Comparison of ENCODE assay signal across 1 cellular context in genomic region chr17:1561420-1562177, GRCh38.
TF ChIP-seq lines count a peak whose summit lies in the region.

No MANE protein-coding gene starts in this region.

TF ChIP-seq in HepG2, 621 proteins besides CTCF, POLR2A, EP300 and RAD21 (continued from another document and continues in another):
- TF ChIP-seq ZNF503 (CRISPR knock-in tag; IDR thresholded peaks at IDR 0.05) (no peak), ZIK1 (CRISPR knock-in tag; IDR thresholded peaks at IDR 0.05; ENCODE audit: borderline replicate concordance, low read depth) (no peak), ZNF484 (CRISPR knock-in tag; IDR thresholded peaks at IDR 0.05; ENCODE audit: borderline replicate concordance, low read depth) (no peak), TP53 (CRISPR knock-in tag; conservative IDR thresholded peaks at IDR 0.05) (no peak), ZFP36L1 (CRISPR knock-in tag; IDR thresholded peaks at IDR 0.05) (no peak), KDM4B (CRISPR knock-in tag; IDR thresholded peaks at IDR 0.05) (no peak), CREBL2 (CRISPR knock-in tag; IDR thresholded peaks at IDR 0.05; ENCODE audit: borderline replicate concordance) (no peak), UBTF (CRISPR knock-in tag; IDR thresholded peaks at IDR 0.05) (peak; percentile 96), ZNF724P (CRISPR knock-in tag; IDR thresholded peaks at IDR 0.05; ENCODE audit: borderline replicate concordance) (no peak), NR0B2 (CRISPR knock-in tag; IDR thresholded peaks at IDR 0.05) (0 out of 2 replicates have a peak, but pooled peaks have one; percentile 56), ARNTL (CRISPR knock-in tag; IDR thresholded peaks at IDR 0.05) (no peak), HNF1A (IDR thresholded peaks at IDR 0.05; ENCODE audit: low read depth) (no peak), HNF1A (CRISPR knock-in tag; IDR thresholded peaks at IDR 0.05; ENCODE audit: borderline replicate concordance) (no peak), KDM6A (CRISPR knock-in tag; IDR thresholded peaks at IDR 0.05; ENCODE audit: low read depth) (no peak), ZEB1 (IDR thresholded peaks at IDR 0.05; ENCODE audit: insufficient replicate concordance, low read depth) (no peak), RORA (CRISPR knock-in tag; IDR thresholded peaks at IDR 0.05) (no peak), ZNF687 (CRISPR knock-in tag; IDR thresholded peaks at IDR 0.05) (peak; percentile 64), MAFK (conservative IDR thresholded peaks at IDR 0.05 in 1 of 2, IDR thresholded peaks at IDR 0.05 in 1 of 2; ENCODE audit: low read length in 2 of 2) (no peak), SYNCRIP (IDR thresholded peaks at IDR 0.05; ENCODE audit: insufficient read depth, low read depth, low read length) (no peak), ZMYM4 (CRISPR knock-in tag; IDR thresholded peaks at IDR 0.05) (no peak), KLF15 (CRISPR knock-in tag; IDR thresholded peaks at IDR 0.05; ENCODE audit: borderline replicate concordance) (no peak), TFDP2 (CRISPR knock-in tag; IDR thresholded peaks at IDR 0.05) (peak; percentile 41; the same call in 1 of the 2 replicates), ATF7 (IDR thresholded peaks at IDR 0.05) (no peak), ATF7 (CRISPR knock-in tag; IDR thresholded peaks at IDR 0.05) (no peak), HDAC1 (CRISPR knock-in tag; IDR thresholded peaks at IDR 0.05) (peak; percentile 21; the same call in 1 of the 2 replicates), SIX1 (CRISPR knock-in tag; IDR thresholded peaks at IDR 0.05; ENCODE audit: borderline replicate concordance) (no peak), SP5 (CRISPR knock-in tag; IDR thresholded peaks at IDR 0.05; ENCODE audit: borderline replicate concordance, low read depth) (no peak), LCORL (IDR thresholded peaks at IDR 0.05) (no peak), LCORL (CRISPR knock-in tag; IDR thresholded peaks at IDR 0.05) (0 out of 2 replicates have a peak, but pooled peaks have one; percentile 32), ZNF274 (CRISPR knock-in tag; IDR thresholded peaks at IDR 0.05) (peak; percentile 54; the same call in 1 of the 2 replicates), GATA4 (IDR thresholded peaks at IDR 0.05; ENCODE audit: borderline replicate concordance, low read depth) (no peak), DR1 (CRISPR knock-in tag; IDR thresholded peaks at IDR 0.05) (no peak), SAP130 (CRISPR knock-in tag; IDR thresholded peaks at IDR 0.05; ENCODE audit: low read depth) (peak; percentile 61), HMGXB4 (CRISPR knock-in tag; IDR thresholded peaks at IDR 0.05; ENCODE audit: borderline replicate concordance in 1 of 2, low read depth in 1 of 2) (peak; percentile 70 to 82; a peak in 2 of 4 replicates), DDIT3 (CRISPR knock-in tag; IDR thresholded peaks at IDR 0.05) (no peak), TFDP1 (CRISPR knock-in tag; IDR thresholded peaks at IDR 0.05; ENCODE audit: borderline replicate concordance) (no peak), SUZ12 (IDR thresholded peaks at IDR 0.05; ENCODE audit: low read depth, low read length) (no peak), FOSL2 (CRISPR knock-in tag; IDR thresholded peaks at IDR 0.05) (no peak), ZNF34 (CRISPR knock-in tag; IDR thresholded peaks at IDR 0.05; ENCODE audit: borderline replicate concordance) (no peak)
